8 cellular contexts compared by ENCODE assay signal in the genomic region with DNA sequence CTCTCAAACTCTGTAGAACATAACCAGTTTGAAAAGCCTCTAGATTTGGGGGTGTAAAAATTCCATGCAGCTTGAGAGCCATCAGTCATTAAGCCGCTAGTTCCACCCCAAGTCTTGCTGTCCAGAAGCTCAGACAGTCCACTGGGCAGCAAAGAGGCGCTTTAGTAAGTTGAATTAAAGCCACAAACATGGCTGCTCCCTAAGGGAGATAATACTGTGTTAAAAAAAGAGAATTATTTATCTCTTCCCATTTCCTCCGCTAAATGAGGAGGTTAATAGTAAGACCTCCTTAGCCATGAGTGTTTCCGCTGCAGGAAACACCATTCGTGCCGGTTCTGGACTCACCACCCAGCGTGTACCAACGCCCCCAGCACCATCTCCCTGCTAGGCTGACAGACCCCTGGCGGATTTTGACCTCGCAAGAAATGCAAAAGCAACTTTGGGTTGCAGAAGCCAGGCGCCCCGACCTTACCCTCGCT. TPM values are rescaled to one million over a fixed set of nuclear protein-coding genes. Genes with fewer than 3 reads are reported as not detected.
DNase-seq lines count a peak whose midpoint lies in the region; ATAC-seq and TF ChIP-seq lines count a peak whose summit lies in the region.

No MANE protein-coding gene starts in this region.

- H3K4me1 Mint-ChIP-seq in activated T-helper 17 cell treated with anti-CD3 and anti-CD28 coated beads, Interleukin-2, amount 50 U/mL, for 72 hours: peaks cover 26% of the 10 kb centered on the region

- peaks cover 15% of the 10 kb centered on the region for H3K36me3 Mint-ChIP-seq in activated T-helper 17 cell treated with anti-CD3 and anti-CD28 coated beads, Interleukin-2, amount 50 U/mL, for 72 hours (ENCODE audit: low read depth)

- H3K4me1 ChIP-seq in left ventricle myocardium inferior: peaks cover 48% of the 10 kb centered on the region

- H3K4me3 Mint-ChIP-seq in activated T-helper 17 cell treated with anti-CD3 and anti-CD28 coated beads, Interleukin-2, amount 50 U/mL, for 72 hours: peak overlapping the region; percentile 87

- H3K27ac Mint-ChIP-seq in activated T-helper 17 cell treated with anti-CD3 and anti-CD28 coated beads, Interleukin-2, amount 50 U/mL, for 72 hours: peak overlapping the region; percentile 71

- TF ChIP-seq CTCF in left ventricle myocardium inferior (IDR thresholded peaks at IDR 0.05; ENCODE audit: borderline replicate concordance): no peak

- intact Hi-C loops in left ventricle myocardium inferior (cut with micrococcal nuclease): no loop called here

- H3K27ac ChIP-seq in left ventricle myocardium inferior (replicated peaks): peak overlapping the region; percentile 93

- H3K27me3 Mint-ChIP-seq in activated T-helper 17 cell treated with anti-CD3 and anti-CD28 coated beads, Interleukin-2, amount 50 U/mL, for 72 hours: no peaks in the 10 kb centered on the region

- no peaks in the 10 kb centered on the region for H3K27me3 ChIP-seq in left ventricle myocardium inferior (ENCODE audit: low read depth)

- no peaks in the 10 kb centered on the region for H3K9me3 Mint-ChIP-seq in activated T-helper 17 cell treated with anti-CD3 and anti-CD28 coated beads, Interleukin-2, amount 50 U/mL, for 72 hours

- peak; percentile 42 for DNase-seq in NCI-H345 treated with DMSO at 0.1 percent for 48 hours (lab: John Stamatoyannopoulos, UW; ENCODE audit: unreplicated experiment)
- no peak for DNase-seq in NCI-H345 (lab: John Stamatoyannopoulos, UW)
- DNase-seq in HuH-7.5 (ENCODE audit: low spot score): peak; percentile 18
- no peak for DNase-seq in left ventricle myocardium inferior
- peak; percentile 39 for DNase-seq in renal cortical epithelial cell (ENCODE audit: low read depth)
- no peak for DNase-seq in 8988T

- ATAC-seq in GM21528 (IDR thresholded peaks at IDR 0.05; ENCODE audit: low FRiP score, unreplicated experiment): peak; percentile 29
- peak; percentile 25 for ATAC-seq in activated T-helper 17 cell treated with anti-CD3 and anti-CD28 coated beads, Interleukin-2, amount 50 U/mL, for 72 hours (replicated peaks)

- H3K4me3 ChIP-seq in left ventricle myocardium inferior: peak overlapping the region; percentile 73

- no peaks in the 10 kb centered on the region for H3K36me3 ChIP-seq in left ventricle myocardium inferior

- H3K9me3 ChIP-seq in left ventricle myocardium inferior (replicated peaks): no peaks in the 10 kb centered on the region

RNA-seq across cellular contexts. Expression of a gene that starts 0.5 kb away (rescaled TPM):
- total RNA-seq in activated T-helper 17 cell treated with anti-CD3 and anti-CD28 coated beads, Interleukin-2, amount 50 U/mL, for 72 hours: 10 to 100 TPM; 30.7 to 42.7 TPM
- 23.2 TPM for total RNA-seq in left ventricle myocardium inferior
- total RNA-seq in renal cortical epithelial cell: 118 and 119 TPM in 2 replicates

RNA-seq across cellular contexts. Expression of a gene that starts 8.7 kb away (rescaled TPM):
- 10 to 100 TPM; 32.6 to 36.0 TPM for total RNA-seq in activated T-helper 17 cell treated with anti-CD3 and anti-CD28 coated beads, Interleukin-2, amount 50 U/mL, for 72 hours
- total RNA-seq in left ventricle myocardium inferior: 53.6 TPM
- 62.1 and 64.8 TPM in 2 replicates for total RNA-seq in renal cortical epithelial cell

Comparison
In these comparisons a context has a peak if more than half of its experiments do, and no peak if none do; other contexts are left out.
1. DNase-seq: peak in NCI-H345 treated with DMSO at 0.1 percent for 48 hours (single experiment), HuH-7.5 (single experiment) and renal cortical epithelial cell (single experiment); none in NCI-H345 (single experiment), left ventricle myocardium inferior (single experiment) and 8988T (single experiment).